In genomic region chr6:90003941-90004340, GRCh38 we compare ENCODE assay signal across 2 cellular contexts.
TF ChIP-seq lines count a peak whose summit lies in the region.

No MANE protein-coding gene starts in this region.

TF ChIP-seq in SK-N-SH treated with all-trans-retinoic acid at 6 μM for 48 hours, 23 proteins besides CTCF, POLR2A, EP300 and RAD21 (continued from another document):
- TF ChIP-seq, protein P1, sequence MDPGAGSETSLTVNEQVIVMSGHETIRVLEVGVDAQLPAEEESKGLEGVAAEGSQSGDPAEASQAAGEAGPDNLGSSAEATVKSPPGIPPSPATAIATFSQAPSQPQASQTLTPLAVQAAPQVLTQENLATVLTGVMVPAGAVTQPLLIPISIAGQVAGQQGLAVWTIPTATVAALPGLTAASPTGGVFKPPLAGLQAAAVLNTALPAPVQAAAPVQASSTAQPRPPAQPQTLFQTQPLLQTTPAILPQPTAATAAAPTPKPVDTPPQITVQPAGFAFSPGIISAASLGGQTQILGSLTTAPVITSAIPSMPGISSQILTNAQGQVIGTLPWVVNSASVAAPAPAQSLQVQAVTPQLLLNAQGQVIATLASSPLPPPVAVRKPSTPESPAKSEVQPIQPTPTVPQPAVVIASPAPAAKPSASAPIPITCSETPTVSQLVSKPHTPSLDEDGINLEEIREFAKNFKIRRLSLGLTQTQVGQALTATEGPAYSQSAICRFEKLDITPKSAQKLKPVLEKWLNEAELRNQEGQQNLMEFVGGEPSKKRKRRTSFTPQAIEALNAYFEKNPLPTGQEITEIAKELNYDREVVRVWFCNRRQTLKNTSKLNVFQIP (CRISPR knock-in tag; IDR thresholded peaks at IDR 0.05; ENCODE audit: borderline replicate concordance, low read depth) = no peak
- no peak for TF ChIP-seq ESRRG (CRISPR knock-in tag; IDR thresholded peaks at IDR 0.05)
- no peak for TF ChIP-seq ZNF565 (CRISPR knock-in tag; conservative IDR thresholded peaks at IDR 0.05; ENCODE audit: low read depth)
- no peak for TF ChIP-seq ZFP30 (CRISPR knock-in tag; IDR thresholded peaks at IDR 0.05)
- TF ChIP-seq ZC3H10 (CRISPR knock-in tag; IDR thresholded peaks at IDR 0.05) = no peak
- no peak for TF ChIP-seq ISL1 (CRISPR knock-in tag; IDR thresholded peaks at IDR 0.05)
- TF ChIP-seq TOX (CRISPR knock-in tag; IDR thresholded peaks at IDR 0.05; ENCODE audit: borderline replicate concordance) = no peak
- TF ChIP-seq CSDC2 (CRISPR knock-in tag; IDR thresholded peaks at IDR 0.05) = no peak
- TF ChIP-seq SNAI2 (CRISPR knock-in tag; IDR thresholded peaks at IDR 0.05) = no peak
- TF ChIP-seq, protein P2, sequence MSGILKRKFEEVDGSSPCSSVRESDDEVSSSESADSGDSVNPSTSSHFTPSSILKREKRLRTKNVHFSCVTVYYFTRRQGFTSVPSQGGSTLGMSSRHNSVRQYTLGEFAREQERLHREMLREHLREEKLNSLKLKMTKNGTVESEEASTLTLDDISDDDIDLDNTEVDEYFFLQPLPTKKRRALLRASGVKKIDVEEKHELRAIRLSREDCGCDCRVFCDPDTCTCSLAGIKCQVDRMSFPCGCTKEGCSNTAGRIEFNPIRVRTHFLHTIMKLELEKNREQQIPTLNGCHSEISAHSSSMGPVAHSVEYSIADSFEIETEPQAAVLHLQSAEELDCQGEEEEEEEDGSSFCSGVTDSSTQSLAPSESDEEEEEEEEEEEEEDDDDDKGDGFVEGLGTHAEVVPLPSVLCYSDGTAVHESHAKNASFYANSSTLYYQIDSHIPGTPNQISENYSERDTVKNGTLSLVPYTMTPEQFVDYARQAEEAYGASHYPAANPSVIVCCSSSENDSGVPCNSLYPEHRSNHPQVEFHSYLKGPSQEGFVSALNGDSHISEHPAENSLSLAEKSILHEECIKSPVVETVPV (CRISPR knock-in tag; IDR thresholded peaks at IDR 0.05) = no peak
- TF ChIP-seq PATZ1 (CRISPR knock-in tag; IDR thresholded peaks at IDR 0.05; ENCODE audit: borderline replicate concordance) = no peak
- no peak for TF ChIP-seq RARB (CRISPR knock-in tag; IDR thresholded peaks at IDR 0.05)
- no peak for TF ChIP-seq TSHZ2 (CRISPR knock-in tag; IDR thresholded peaks at IDR 0.05)
- TF ChIP-seq GLIS3 (CRISPR knock-in tag; IDR thresholded peaks at IDR 0.05) = no peak

TF ChIP-seq in SK-N-SH, 30 proteins besides CTCF, POLR2A, EP300 and RAD21 (continued from another document):
- TF ChIP-seq REST (IDR thresholded peaks at IDR 0.05; ENCODE audit: low read depth, low read length) = no peak
- TF ChIP-seq FOXJ3 (CRISPR knock-in tag; IDR thresholded peaks at IDR 0.05) = no peak
